Comparison of ENCODE assay signal across 1 cellular context in the genomic region with DNA sequence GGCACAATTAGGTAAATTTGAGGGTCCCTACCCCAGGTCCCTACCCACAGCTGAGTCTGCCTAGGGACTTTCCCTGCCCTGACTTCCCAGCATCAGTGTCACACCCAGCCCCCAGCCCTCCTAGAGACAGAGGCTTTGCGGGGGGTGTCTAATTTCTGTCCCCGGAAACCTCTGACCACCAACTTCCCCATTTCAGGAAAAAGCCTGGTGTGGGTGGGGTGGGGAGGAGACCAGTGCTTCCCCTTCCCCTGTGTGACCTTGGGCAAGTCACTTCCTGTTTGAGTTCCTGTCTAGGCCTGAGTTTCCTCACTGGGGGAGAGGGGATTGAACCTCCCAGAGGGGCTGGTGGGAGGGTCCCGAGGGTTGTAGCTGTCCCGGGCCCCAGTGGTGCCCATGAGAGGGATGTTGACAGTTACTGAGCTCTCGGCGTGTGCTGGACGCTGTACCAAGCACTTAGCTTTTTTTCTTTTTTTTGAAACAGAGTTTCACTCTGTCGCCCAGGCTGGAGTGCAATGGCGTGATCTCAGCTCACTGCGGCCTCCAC.
TF ChIP-seq lines count a peak whose summit lies in the region.

No MANE protein-coding gene starts in this region.

TF ChIP-seq in K562, 482 proteins besides CTCF, POLR2A, EP300 and RAD21 (continued from another document and continues in another):
- TF ChIP-seq, protein P1, sequence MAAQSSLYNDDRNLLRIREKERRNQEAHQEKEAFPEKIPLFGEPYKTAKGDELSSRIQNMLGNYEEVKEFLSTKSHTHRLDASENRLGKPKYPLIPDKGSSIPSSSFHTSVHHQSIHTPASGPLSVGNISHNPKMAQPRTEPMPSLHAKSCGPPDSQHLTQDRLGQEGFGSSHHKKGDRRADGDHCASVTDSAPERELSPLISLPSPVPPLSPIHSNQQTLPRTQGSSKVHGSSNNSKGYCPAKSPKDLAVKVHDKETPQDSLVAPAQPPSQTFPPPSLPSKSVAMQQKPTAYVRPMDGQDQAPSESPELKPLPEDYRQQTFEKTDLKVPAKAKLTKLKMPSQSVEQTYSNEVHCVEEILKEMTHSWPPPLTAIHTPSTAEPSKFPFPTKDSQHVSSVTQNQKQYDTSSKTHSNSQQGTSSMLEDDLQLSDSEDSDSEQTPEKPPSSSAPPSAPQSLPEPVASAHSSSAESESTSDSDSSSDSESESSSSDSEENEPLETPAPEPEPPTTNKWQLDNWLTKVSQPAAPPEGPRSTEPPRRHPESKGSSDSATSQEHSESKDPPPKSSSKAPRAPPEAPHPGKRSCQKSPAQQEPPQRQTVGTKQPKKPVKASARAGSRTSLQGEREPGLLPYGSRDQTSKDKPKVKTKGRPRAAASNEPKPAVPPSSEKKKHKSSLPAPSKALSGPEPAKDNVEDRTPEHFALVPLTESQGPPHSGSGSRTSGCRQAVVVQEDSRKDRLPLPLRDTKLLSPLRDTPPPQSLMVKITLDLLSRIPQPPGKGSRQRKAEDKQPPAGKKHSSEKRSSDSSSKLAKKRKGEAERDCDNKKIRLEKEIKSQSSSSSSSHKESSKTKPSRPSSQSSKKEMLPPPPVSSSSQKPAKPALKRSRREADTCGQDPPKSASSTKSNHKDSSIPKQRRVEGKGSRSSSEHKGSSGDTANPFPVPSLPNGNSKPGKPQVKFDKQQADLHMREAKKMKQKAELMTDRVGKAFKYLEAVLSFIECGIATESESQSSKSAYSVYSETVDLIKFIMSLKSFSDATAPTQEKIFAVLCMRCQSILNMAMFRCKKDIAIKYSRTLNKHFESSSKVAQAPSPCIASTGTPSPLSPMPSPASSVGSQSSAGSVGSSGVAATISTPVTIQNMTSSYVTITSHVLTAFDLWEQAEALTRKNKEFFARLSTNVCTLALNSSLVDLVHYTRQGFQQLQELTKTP (IDR thresholded peaks at IDR 0.05; ENCODE audit: low read depth in 1 of 2, partially characterized antibody in 2 of 2) = peak in 1 of 2 experiments; percentile 25
- TF ChIP-seq ZNF253 (CRISPR knock-in tag; conservative IDR thresholded peaks at IDR 0.05) = no peak
- TF ChIP-seq, protein P2, sequence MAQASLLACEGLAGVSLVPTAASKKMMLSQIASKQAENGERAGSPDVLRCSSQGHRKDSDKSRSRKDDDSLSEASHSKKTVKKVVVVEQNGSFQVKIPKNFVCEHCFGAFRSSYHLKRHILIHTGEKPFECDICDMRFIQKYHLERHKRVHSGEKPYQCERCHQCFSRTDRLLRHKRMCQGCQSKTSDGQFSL (CRISPR knock-in tag; IDR thresholded peaks at IDR 0.05) = peak; percentile 47
- TF ChIP-seq, protein P2 (tag; IDR thresholded peaks at IDR 0.05) = no peak
- TF ChIP-seq ZNF561 (CRISPR knock-in tag; conservative IDR thresholded peaks at IDR 0.05) = no peak
- no peak for TF ChIP-seq ZNF133 (CRISPR knock-in tag; IDR thresholded peaks at IDR 0.05)
- no peak for TF ChIP-seq ARID2 (IDR thresholded peaks at IDR 0.05)
- peak in 1 of 3 experiments; percentile 91; a peak in 3 of 6 replicates for TF ChIP-seq ZBTB11 (CRISPR knock-in tag; IDR thresholded peaks at IDR 0.05)
- TF ChIP-seq, protein P3, sequence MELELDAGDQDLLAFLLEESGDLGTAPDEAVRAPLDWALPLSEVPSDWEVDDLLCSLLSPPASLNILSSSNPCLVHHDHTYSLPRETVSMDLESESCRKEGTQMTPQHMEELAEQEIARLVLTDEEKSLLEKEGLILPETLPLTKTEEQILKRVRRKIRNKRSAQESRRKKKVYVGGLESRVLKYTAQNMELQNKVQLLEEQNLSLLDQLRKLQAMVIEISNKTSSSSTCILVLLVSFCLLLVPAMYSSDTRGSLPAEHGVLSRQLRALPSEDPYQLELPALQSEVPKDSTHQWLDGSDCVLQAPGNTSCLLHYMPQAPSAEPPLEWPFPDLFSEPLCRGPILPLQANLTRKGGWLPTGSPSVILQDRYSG (tag; conservative IDR thresholded peaks at IDR 0.05; ENCODE audit: low read depth) = no peak
- TF ChIP-seq RBBP5 (IDR thresholded peaks at IDR 0.05; ENCODE audit: borderline replicate concordance, insufficient read depth, low read length, poor library complexity, severe bottlenecking) = no peak
- no peak for TF ChIP-seq GTF2B (IDR thresholded peaks at IDR 0.05; ENCODE audit: extremely low read depth, insufficient read length)
- TF ChIP-seq DPF2 (IDR thresholded peaks at IDR 0.05) = peak; percentile 48; the same call in 1 of the 2 replicates
- TF ChIP-seq, protein P4, sequence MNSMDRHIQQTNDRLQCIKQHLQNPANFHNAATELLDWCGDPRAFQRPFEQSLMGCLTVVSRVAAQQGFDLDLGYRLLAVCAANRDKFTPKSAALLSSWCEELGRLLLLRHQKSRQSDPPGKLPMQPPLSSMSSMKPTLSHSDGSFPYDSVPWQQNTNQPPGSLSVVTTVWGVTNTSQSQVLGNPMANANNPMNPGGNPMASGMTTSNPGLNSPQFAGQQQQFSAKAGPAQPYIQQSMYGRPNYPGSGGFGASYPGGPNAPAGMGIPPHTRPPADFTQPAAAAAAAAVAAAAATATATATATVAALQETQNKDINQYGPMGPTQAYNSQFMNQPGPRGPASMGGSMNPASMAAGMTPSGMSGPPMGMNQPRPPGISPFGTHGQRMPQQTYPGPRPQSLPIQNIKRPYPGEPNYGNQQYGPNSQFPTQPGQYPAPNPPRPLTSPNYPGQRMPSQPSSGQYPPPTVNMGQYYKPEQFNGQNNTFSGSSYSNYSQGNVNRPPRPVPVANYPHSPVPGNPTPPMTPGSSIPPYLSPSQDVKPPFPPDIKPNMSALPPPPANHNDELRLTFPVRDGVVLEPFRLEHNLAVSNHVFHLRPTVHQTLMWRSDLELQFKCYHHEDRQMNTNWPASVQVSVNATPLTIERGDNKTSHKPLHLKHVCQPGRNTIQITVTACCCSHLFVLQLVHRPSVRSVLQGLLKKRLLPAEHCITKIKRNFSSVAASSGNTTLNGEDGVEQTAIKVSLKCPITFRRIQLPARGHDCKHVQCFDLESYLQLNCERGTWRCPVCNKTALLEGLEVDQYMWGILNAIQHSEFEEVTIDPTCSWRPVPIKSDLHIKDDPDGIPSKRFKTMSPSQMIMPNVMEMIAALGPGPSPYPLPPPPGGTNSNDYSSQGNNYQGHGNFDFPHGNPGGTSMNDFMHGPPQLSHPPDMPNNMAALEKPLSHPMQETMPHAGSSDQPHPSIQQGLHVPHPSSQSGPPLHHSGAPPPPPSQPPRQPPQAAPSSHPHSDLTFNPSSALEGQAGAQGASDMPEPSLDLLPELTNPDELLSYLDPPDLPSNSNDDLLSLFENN (IDR thresholded peaks at IDR 0.05; ENCODE audit: low read depth in 2 of 2, low read length in 2 of 2) = no peak
- TF ChIP-seq ZBTB40 (IDR thresholded peaks at IDR 0.05) = peak; percentile 79
- TF ChIP-seq ZBTB40 (CRISPR knock-in tag; IDR thresholded peaks at IDR 0.05) = no peak
- TF ChIP-seq PHF20 (IDR thresholded peaks at IDR 0.05; ENCODE audit: partially characterized antibody) = no peak
